9 cellular contexts compared by ENCODE assay signal in genomic region chrX:3345281-3346081, GRCh38. TPM values are rescaled to one million over a fixed set of nuclear protein-coding genes. Genes with fewer than 3 reads are reported as not detected.
A peak's percentile ranks its signal among the peaks of the same experiment; 100 is the strongest.
DNase-seq lines count a peak whose midpoint lies in the region; ATAC-seq and TF ChIP-seq lines count a peak whose summit lies in the region.
"Had no signal": no experiment of that assay in that cellular context is flagged by ENCODE, and none has a peak within 500 bp of the region (broad histone marks: within the 10 kb centered on the region; RNA-seq: fewer than 3 reads in every experiment).

No MANE protein-coding gene starts in this region.

- H3K4me2 ChIP-seq in osteoblast (ENCODE audit: insufficient read depth, low read length): peak overlapping the region; percentile 70

- CTCF ChIA-PET in Panc1 (lab: Charles Lee): no interaction called here
- CTCF ChIA-PET in GM10248 (lab: Yijun Ruan, JAX): no interaction called here

- DNase-seq in AG08396 (ENCODE audit: low spot score): peak; percentile 60
- DNase-seq in Panc1 (ENCODE audit: low read depth, low spot score): no peak
- DNase-seq in glutamatergic neuron: peak; percentile 45
- DNase-seq in osteoblast (ENCODE audit: insufficient read length, low spot score, missing footprints): peak; percentile 71
- no peak for DNase-seq in stimulated activated CD4-positive, alpha-beta T cell treated with anti-CD3 and anti-CD28 coated beads, Interleukin-2, amount 100 ng/mL, for 48 hours
- no peak for DNase-seq in stimulated activated CD4-positive, alpha-beta T cell treated with anti-CD3 and anti-CD28 coated beads, Interleukin-1b, Interleukin-23, amount 100 ng/mL, for 48 hours
- no peak for DNase-seq in GM10248 (ENCODE audit: extremely low spot score)
- no peak for DNase-seq in naive thymus-derived CD8-positive, alpha-beta T cell
- DNase-seq: activated naive CD4-positive, alpha-beta T cell treated with anti-CD3 and anti-CD28 coated beads, Interleukin-2, amount 50 U/mL, for 16 hours had no signal

- POLR2A ChIA-PET in Panc1 (lab: Charles Lee): no interaction called here
- POLR2A ChIA-PET in GM10248 (lab: Yijun Ruan, JAX): no interaction called here
- POLR2A ChIA-PET in naive thymus-derived CD8-positive, alpha-beta T cell (lab: Charles Lee): no interaction called here

- H3K9me3 ChIP-seq in Panc1 (ENCODE audit: control insufficient read depth, insufficient read depth, low read depth, low read length) (no peaks in the 10 kb centered on the region), osteoblast (ENCODE audit: low read depth, low read length) (no peaks in the 10 kb centered on the region)

- peak overlapping the region; percentile 83 for H3K4me3 Mint-ChIP-seq in glutamatergic neuron (ENCODE audit: unreplicated experiment)
- H3K4me3 Mint-ChIP-seq in naive thymus-derived CD8-positive, alpha-beta T cell: no peak overlapping the region

- H3K36me3 ChIP-seq in Panc1 (ENCODE audit: control insufficient read depth, insufficient read depth, low read length): no peaks in the 10 kb centered on the region
- H3K36me3 ChIP-seq in osteoblast (ENCODE audit: insufficient read depth, low read length): no peaks in the 10 kb centered on the region

- intact Hi-C loops in Panc1 (cut with micrococcal nuclease; ENCODE audit: unreplicated experiment): no loop called here

- peaks cover 7% of the 10 kb centered on the region for H3K27me3 Mint-ChIP-seq in glutamatergic neuron (ENCODE audit: unreplicated experiment)
- peaks cover 10 to 33% (median 18%) of the 10 kb centered on the region in 5 donors for H3K27me3 Mint-ChIP-seq in naive thymus-derived CD8-positive, alpha-beta T cell

- peak; percentile 79 for ATAC-seq in Panc1
- ATAC-seq in naive thymus-derived CD8-positive, alpha-beta T cell: no peak

- BruUV-seq in Panc1 (replicated peaks; lab: Mats Ljungman, UMichigan): no TSS peak

- H3K27ac ChIP-seq in Panc1 (ENCODE audit: low read length): no peak overlapping the region; the same call in 1 of the 2 replicates
- no peak overlapping the region for H3K27ac ChIP-seq in osteoblast (ENCODE audit: low read depth, low read length)

- no peak overlapping the region for H3K27ac Mint-ChIP-seq in glutamatergic neuron (ENCODE audit: unreplicated experiment)
- no peak overlapping the region for H3K27ac Mint-ChIP-seq in naive thymus-derived CD8-positive, alpha-beta T cell

- no peaks in the 10 kb centered on the region for H3K79me2 ChIP-seq in osteoblast (ENCODE audit: insufficient read depth, low read length)

- TF ChIP-seq CTCF in Panc1 (IDR thresholded peaks at IDR 0.05) (no peak), glutamatergic neuron (IDR thresholded peaks at IDR 0.05; ENCODE audit: partially characterized antibody, unreplicated experiment) (no peak), osteoblast (IDR thresholded peaks at IDR 0.05; ENCODE audit: extremely low read depth, low read depth, low read length) (no peak), GM10248 (IDR thresholded peaks at IDR 0.05; ENCODE audit: control extremely low read depth, extremely low read depth, low read depth, missing control alignments) (no peak)

- H4K20me1 ChIP-seq in osteoblast (ENCODE audit: insufficient read depth, low read length): no peaks in the 10 kb centered on the region

- peaks cover 7% of the 10 kb centered on the region for H3K36me3 Mint-ChIP-seq in glutamatergic neuron (ENCODE audit: unreplicated experiment)
- peaks cover 0 to 27% (median 0%) of the 10 kb centered on the region in 3 donors for H3K36me3 Mint-ChIP-seq in naive thymus-derived CD8-positive, alpha-beta T cell

- peaks cover 1% of the 10 kb centered on the region for H3K9me3 Mint-ChIP-seq in glutamatergic neuron (ENCODE audit: unreplicated experiment)
- peaks cover 0 to 24% (median 8%) of the 10 kb centered on the region in 9 donors for H3K9me3 Mint-ChIP-seq in naive thymus-derived CD8-positive, alpha-beta T cell

- H2AFZ ChIP-seq in osteoblast (ENCODE audit: low read length): no peak overlapping the region

- H3K4me3 ChIP-seq in Panc1 (ENCODE audit: low read depth in 2 of 2, low read length in 2 of 2): peak overlapping the region; percentile 42 to 55
- peak overlapping the region; percentile 64 for H3K4me3 ChIP-seq in osteoblast (ENCODE audit: insufficient read depth, low read length)

- H3K4me1 ChIP-seq in Panc1 (ENCODE audit: control insufficient read depth, insufficient read depth, low read length): no peaks in the 10 kb centered on the region
- H3K4me1 ChIP-seq in osteoblast (ENCODE audit: insufficient read depth, low read length): no peaks in the 10 kb centered on the region

- in situ Hi-C loops in Panc1 (cut with HindIII; ENCODE audit: low pct_unique_long_range_greater_than_20kb, low sequenced_read_pairs): no loop called here

- no peaks in the 10 kb centered on the region for H3K4me1 Mint-ChIP-seq in glutamatergic neuron (ENCODE audit: low read depth, unreplicated experiment)
- H3K4me1 Mint-ChIP-seq in naive thymus-derived CD8-positive, alpha-beta T cell: no peaks in the 10 kb centered on the region

- H3K27me3 ChIP-seq in Panc1 (ENCODE audit: control insufficient read depth, insufficient read depth, low read length) (no peaks in the 10 kb centered on the region), osteoblast (ENCODE audit: insufficient read depth, low read length) (peaks cover 18% of the 10 kb centered on the region)

RNA-seq across cellular contexts. Expression of gene MXRA5, which starts 1.0 kb away (rescaled TPM):
- total RNA-seq in Panc1 (2021; ENCODE audit: unreplicated experiment) (14.2 TPM), glutamatergic neuron (ENCODE audit: unreplicated experiment) (0.25 TPM), osteoblast (20.9 and 27.9 TPM in 2 replicates)
- 20.5 TPM for polyA plus RNA-seq in Panc1 (2012; ENCODE audit: insufficient read length)
- total RNA-seq in naive thymus-derived CD8-positive, alpha-beta T cell: not detected
- not detected for polyA plus RNA-seq in naive thymus-derived CD8-positive, alpha-beta T cell

Comparison
In these comparisons a context has a peak if more than half of its experiments do, and no peak if none do; other contexts are left out.
1. DNase-seq: peak in AG08396 (single experiment), glutamatergic neuron (single experiment) and osteoblast (single experiment); none in Panc1 (single experiment), stimulated activated CD4-positive, alpha-beta T cell treated with anti-CD3 and anti-CD28 coated beads, Interleukin-2, amount 100 ng/mL, for 48 hours (0 of 2), stimulated activated CD4-positive, alpha-beta T cell treated with anti-CD3 and anti-CD28 coated beads, Interleukin-1b, Interleukin-23, amount 100 ng/mL, for 48 hours (single experiment), GM10248 (single experiment) and naive thymus-derived CD8-positive, alpha-beta T cell (0 of 10).
2. RNA of gene MXRA5, which starts 1.0 kb away (total RNA-seq): 20.9 to 27.9 TPM in osteoblast and 14.2 TPM in Panc1 (single experiment); 0.25 TPM in glutamatergic neuron (single experiment) and not detected in naive thymus-derived CD8-positive, alpha-beta T cell; every median in the first group is over 10 times any median in the second.